11 cellular contexts compared by ENCODE assay signal in genomic region chrX:2788980-2789379, GRCh38.
"Had no signal": no experiment of that assay in that cellular context is flagged by ENCODE, and none has a peak within 500 bp of the region (broad histone marks: within the 10 kb centered on the region; RNA-seq: fewer than 3 reads in every experiment).

No MANE protein-coding gene starts in this region.

- H3K4me1 ChIP-seq: HAP-1 had no signal

- H3K4me3 ChIP-seq: GM23248, GM23338, HAP-1 had no signal

- H3K4me3 Mint-ChIP-seq: GM23338, H9, HFFc6 had no signal

- H3K4me2 ChIP-seq: GM23338 had no signal

- ATAC-seq: GM23338, HCT116 had no signal

- H3K27ac ChIP-seq: GM23248 had no signal

- H2AFZ ChIP-seq: GM23248, GM23338 had no signal

- FAIRE-seq: H1, H54 had no signal

- H3K36me3 ChIP-seq: HAP-1 had no signal

- DNase-seq: GM23248, GOT3, H7, H9, HCEC 1CT, HFFc6 had no signal

- H3K9me3 ChIP-seq: HAP-1 had no signal

- H3K27ac Mint-ChIP-seq: GM23338, HFFc6 had no signal

- H3K9me3 Mint-ChIP-seq: GM23338, H9, HFFc6 had no signal

- H3K9ac ChIP-seq: GM23248 had no signal
